Comparison of ENCODE assay signal across 29 cellular contexts in genomic region chr6:139821669-139822223, GRCh38.
"Had no signal": no experiment of that assay in that cellular context is flagged by ENCODE, and none has a peak within 500 bp of the region (broad histone marks: within the 10 kb centered on the region; RNA-seq: fewer than 3 reads in every experiment).

No MANE protein-coding gene starts in this region.

- H3K36me3 ChIP-seq: ascending aorta, brain microvascular endothelial cell, neural progenitor cell, sigmoid colon, spleen, uterus had no signal

- H3K27me3 Mint-ChIP-seq: dendritic cell treated with granulocyte-macrophage colony-stimulating factor and Interleukin-4, amounts not matched to agents 40 ng/mL and 50 ng/mL, for 4 days had no signal

- H2AFZ ChIP-seq: neural progenitor cell had no signal

- H3K4me3 Mint-ChIP-seq: activated B cell treated with CpG ODN at 0.5 μM for 24 hours; activated CD4-positive, alpha-beta T cell treated with anti-CD3 and anti-CD28 coated beads for 36 hours; activated T-cell treated with anti-CD3 and anti-CD28 coated beads, Interleukin-2, amount 50 U/mL, for 24 hours; activated T-helper 17 cell treated with anti-CD3 and anti-CD28 coated beads, Interleukin-2, amount 50 U/mL, for 72 hours; dendritic cell treated with granulocyte-macrophage colony-stimulating factor and Interleukin-4, amounts not matched to agents 40 ng/mL and 50 ng/mL, for 4 days; neural progenitor cell had no signal

- H3K27ac Mint-ChIP-seq: activated B cell treated with CpG ODN at 0.5 μM for 24 hours; activated CD4-positive, alpha-beta T cell treated with anti-CD3 and anti-CD28 coated beads for 36 hours; activated naive CD4-positive, alpha-beta T cell treated with anti-CD3 and anti-CD28 coated beads, Interleukin-2, amount 50 U/mL, for 72 hours; activated T-cell treated with anti-CD3 and anti-CD28 coated beads, Interleukin-2, amount 50 U/mL, for 24 hours; activated T-helper 17 cell treated with anti-CD3 and anti-CD28 coated beads, Interleukin-2, amount 50 U/mL, for 72 hours; dendritic cell treated with granulocyte-macrophage colony-stimulating factor and Interleukin-4, amounts not matched to agents 40 ng/mL and 50 ng/mL, for 4 days; neural progenitor cell had no signal

- H3K27ac ChIP-seq: ascending aorta, brain microvascular endothelial cell, neural progenitor cell, sigmoid colon, spleen, testis, uterus had no signal

- ATAC-seq: activated CD4-positive, alpha-beta T cell treated with anti-CD3 and anti-CD28 coated beads for 36 hours; activated naive CD4-positive, alpha-beta T cell treated with anti-CD3 and anti-CD28 coated beads, Interleukin-2, amount 50 U/mL, for 72 hours; activated T-helper 17 cell treated with anti-CD3 and anti-CD28 coated beads, Interleukin-2, amount 50 U/mL, for 72 hours; esophagus mucosa; left colon had no signal

- H3K4me2 ChIP-seq: neural progenitor cell had no signal

- DNase-seq: activated B cell treated with CpG ODN at 0.5 μM for 24 hours; activated CD4-positive, alpha-beta T cell treated with anti-CD3 and anti-CD28 coated beads for 36 hours; activated CD4-positive, alpha-beta T cell treated with anti-CD3 and anti-CD28 coated beads, Interleukin-2, amount 50 U/mL, for 4 hours; activated CD8-positive, alpha-beta memory T cell treated with anti-CD3 and anti-CD28 coated beads for 24 hours; activated CD8-positive, alpha-beta memory T cell treated with anti-CD3 and anti-CD28 coated beads, Interleukin-2, amount 50 U/mL, for 4 hours; activated T-cell treated with anti-CD3 and anti-CD28 coated beads, Interleukin-2, amount 50 U/mL, for 24 hours; brain microvascular endothelial cell; caudate nucleus; effector CD8-positive, alpha-beta T cell; glutamatergic neuron; hippocampal formation; left colon; mesendoderm; naive B cell; sigmoid colon; spleen; stimulated activated CD4-positive, alpha-beta T cell treated with anti-CD3 and anti-CD28 coated beads, Interleukin-4, amount 100 ng/mL, for 1 hour; stimulated activated naive CD4-positive, alpha-beta T cell; T-helper 9 cell; testis; trophoblast cell; uterus had no signal

- H3K9me3 ChIP-seq: ascending aorta, sigmoid colon, spleen, testis, uterus had no signal

- H3K9ac ChIP-seq: neural progenitor cell had no signal

- H3K4me1 Mint-ChIP-seq: activated B cell treated with CpG ODN at 0.5 μM for 24 hours; activated CD4-positive, alpha-beta T cell treated with anti-CD3 and anti-CD28 coated beads for 36 hours; activated T-helper 17 cell treated with anti-CD3 and anti-CD28 coated beads, Interleukin-2, amount 50 U/mL, for 72 hours; naive B cell had no signal

- H3K36me3 Mint-ChIP-seq: activated naive CD4-positive, alpha-beta T cell treated with anti-CD3 and anti-CD28 coated beads, Interleukin-2, amount 50 U/mL, for 72 hours; naive B cell; neural progenitor cell had no signal

- H3K27me3 ChIP-seq: ascending aorta, brain microvascular endothelial cell, neural progenitor cell, sigmoid colon, spleen, testis, uterus had no signal

- FAIRE-seq: frontal cortex had no signal

- H3K9me3 Mint-ChIP-seq: activated B cell treated with CpG ODN at 0.5 μM for 24 hours; activated naive CD4-positive, alpha-beta T cell treated with anti-CD3 and anti-CD28 coated beads, Interleukin-2, amount 50 U/mL, for 72 hours; activated T-cell treated with anti-CD3 and anti-CD28 coated beads, Interleukin-2, amount 50 U/mL, for 24 hours; activated T-helper 17 cell treated with anti-CD3 and anti-CD28 coated beads, Interleukin-2, amount 50 U/mL, for 72 hours; naive B cell had no signal

- H3K4me3 ChIP-seq: ascending aorta, neural progenitor cell, sigmoid colon, spleen, testis, uterus had no signal

- H3K4me1 ChIP-seq: ascending aorta, spleen, testis, uterus had no signal
